In genomic region chr14:103332143-103332919, GRCh38 we compare ENCODE assay signal across 8 cellular contexts. TPM values are rescaled to one million over a fixed set of nuclear protein-coding genes. Genes with fewer than 3 reads are reported as not detected.
DNase-seq lines count a peak whose midpoint lies in the region; ATAC-seq and TF ChIP-seq lines count a peak whose summit lies in the region.

No MANE protein-coding gene starts in this region.

- H3K27me3 ChIP-seq in SU-DHL-6 (ENCODE audit: low read length) (no peaks in the 10 kb centered on the region), tibial nerve (no peaks in the 10 kb centered on the region)

- peaks cover 19% of the 10 kb centered on the region for H3K36me3 ChIP-seq in SU-DHL-6 (ENCODE audit: low read length)
- peaks cover 3 to 21% (median 13%) of the 10 kb centered on the region in 3 donors for H3K36me3 ChIP-seq in tibial nerve

- peaks cover 21% of the 10 kb centered on the region for H3K4me1 Mint-ChIP-seq in T-helper 2 cell treated with Interferon-gamma antibody and Interleukin-4, amounts not matched to agents 5 μg/mL and 100 μg/mL, for 36 hours (ENCODE audit: low read depth)
- H3K4me1 Mint-ChIP-seq in stimulated activated naive B cell treated with anti-CD40 and anti-IgM and Interleukin-4, amounts not matched to agents 10 μg/mL and 1 μg/mL and 100 μg/mL, for 72 hours = peaks cover 22 to 34% of the 10 kb centered on the region in 2 donors

- no peak overlapping the region for H3K9ac ChIP-seq in SU-DHL-6 (ENCODE audit: low read length)

- no peak for DNase-seq in T-helper 2 cell treated with Interferon-gamma antibody and Interleukin-4, amounts not matched to agents 5 μg/mL and 100 μg/mL, for 36 hours (ENCODE audit: low spot score)
- DNase-seq in T-helper 2 cell = no peak
- DNase-seq in foreskin fibroblast = no peak
- no peak for DNase-seq in stimulated activated naive B cell treated with anti-CD40 and anti-IgM and Interleukin-4, amounts not matched to agents 10 μg/mL and 1 μg/mL and 100 μg/mL, for 72 hours
- DNase-seq in GM19240 (ENCODE audit: insufficient read length, low spot score) = no peak
- no peak for DNase-seq in DMS153 (lab: John Stamatoyannopoulos, UW)
- no peak for DNase-seq in tibial nerve (ENCODE audit: low spot score in 2 of 2)

- H3K9me2 ChIP-seq in SU-DHL-6 (replicated peaks; ENCODE audit: insufficient read depth, low read length) = no peaks in the 10 kb centered on the region

- H3K27ac ChIP-seq in SU-DHL-6 (ENCODE audit: low read depth, low read length) = no peak overlapping the region
- peak overlapping the region in 2 of 4 donors; percentile 98 to 100 for H3K27ac ChIP-seq in tibial nerve

- H3K4me2 ChIP-seq in SU-DHL-6 (ENCODE audit: low read depth, low read length, poor library complexity, severe bottlenecking) = peak overlapping the region; percentile 97

- H3K4me3 ChIP-seq in SU-DHL-6 (ENCODE audit: insufficient read depth, low read length, poor library complexity, severe bottlenecking) = no peak overlapping the region
- peak overlapping the region; percentile 75 to 87 for H3K4me3 ChIP-seq in foreskin fibroblast (ENCODE audit: low read depth in 1 of 2, low read length in 2 of 2)
- no peak overlapping the region for H3K4me3 ChIP-seq in tibial nerve

- H3F3A ChIP-seq in SU-DHL-6 (ENCODE audit: insufficient read depth) = peaks cover 18% of the 10 kb centered on the region

- H3K27me3 Mint-ChIP-seq in T-helper 2 cell treated with Interferon-gamma antibody and Interleukin-4, amounts not matched to agents 5 μg/mL and 100 μg/mL, for 36 hours (ENCODE audit: low read depth) = peaks cover 5% of the 10 kb centered on the region
- no peaks in the 10 kb centered on the region for H3K27me3 Mint-ChIP-seq in stimulated activated naive B cell treated with anti-CD40 and anti-IgM and Interleukin-4, amounts not matched to agents 10 μg/mL and 1 μg/mL and 100 μg/mL, for 72 hours

- no peak for ATAC-seq in stimulated activated naive B cell treated with anti-CD40 and anti-IgM and Interleukin-4, amounts not matched to agents 10 μg/mL and 1 μg/mL and 100 μg/mL, for 72 hours (replicated peaks)

- H3K27ac Mint-ChIP-seq in T-helper 2 cell treated with Interferon-gamma antibody and Interleukin-4, amounts not matched to agents 5 μg/mL and 100 μg/mL, for 36 hours = peak overlapping the region; percentile 8
- H3K27ac Mint-ChIP-seq in stimulated activated naive B cell treated with anti-CD40 and anti-IgM and Interleukin-4, amounts not matched to agents 10 μg/mL and 1 μg/mL and 100 μg/mL, for 72 hours = peak overlapping the region; percentile 47

- TF ChIP-seq POLR2A in tibial nerve (IDR thresholded peaks at IDR 0.05) = no peak

- peaks cover 0 to 36% (median 22%) of the 10 kb centered on the region in 4 donors for H3K4me1 ChIP-seq in tibial nerve

- no peak overlapping the region for H2AFZ ChIP-seq in SU-DHL-6 (ENCODE audit: low read depth, low read length, severe bottlenecking)

- 85 to 91% methylated on average over 9 of the region's 9 CpGs for WGBS in tibial nerve, 2 donors

- peak overlapping the region; percentile 49 for H3K4me3 Mint-ChIP-seq in T-helper 2 cell treated with Interferon-gamma antibody and Interleukin-4, amounts not matched to agents 5 μg/mL and 100 μg/mL, for 36 hours
- H3K4me3 Mint-ChIP-seq in stimulated activated naive B cell treated with anti-CD40 and anti-IgM and Interleukin-4, amounts not matched to agents 10 μg/mL and 1 μg/mL and 100 μg/mL, for 72 hours = peak overlapping the region; percentile 50 to 86

- TF ChIP-seq EP300 in tibial nerve (IDR thresholded peaks at IDR 0.05) = no peak

- no peaks in the 10 kb centered on the region for H3K9me3 Mint-ChIP-seq in T-helper 2 cell treated with Interferon-gamma antibody and Interleukin-4, amounts not matched to agents 5 μg/mL and 100 μg/mL, for 36 hours
- H3K9me3 Mint-ChIP-seq in stimulated activated naive B cell treated with anti-CD40 and anti-IgM and Interleukin-4, amounts not matched to agents 10 μg/mL and 1 μg/mL and 100 μg/mL, for 72 hours = no peaks in the 10 kb centered on the region

- H3K9me3 ChIP-seq in SU-DHL-6 (ENCODE audit: insufficient read depth, low read length) (no peaks in the 10 kb centered on the region), tibial nerve (no peaks in the 10 kb centered on the region)

- no peak for TF ChIP-seq CTCF in SU-DHL-6 (IDR thresholded peaks at IDR 0.05; ENCODE audit: insufficient read depth, low read length, poor library complexity, severe bottlenecking)
- no peak for TF ChIP-seq CTCF in foreskin fibroblast (IDR thresholded peaks at IDR 0.05; ENCODE audit: low read depth, low read length)
- TF ChIP-seq CTCF in tibial nerve (IDR thresholded peaks at IDR 0.05) = no peak

- H3K79me2 ChIP-seq in SU-DHL-6 (ENCODE audit: insufficient read depth, low read length) = peaks cover 28% of the 10 kb centered on the region

- H3K36me3 Mint-ChIP-seq in T-helper 2 cell treated with Interferon-gamma antibody and Interleukin-4, amounts not matched to agents 5 μg/mL and 100 μg/mL, for 36 hours (ENCODE audit: low read depth) = peaks cover 27% of the 10 kb centered on the region
- H3K36me3 Mint-ChIP-seq in stimulated activated naive B cell treated with anti-CD40 and anti-IgM and Interleukin-4, amounts not matched to agents 10 μg/mL and 1 μg/mL and 100 μg/mL, for 72 hours = peaks cover 17 to 27% of the 10 kb centered on the region in 2 donors

- H4K20me1 ChIP-seq in SU-DHL-6 (ENCODE audit: low read depth, low read length) = peaks cover 13% of the 10 kb centered on the region

RNA-seq across cellular contexts. Expression of gene EIF5, which starts 1.7 kb away (rescaled TPM):
- 100 to 1,000 TPM; 128 to 226 (median 160) TPM for total RNA-seq in tibial nerve

RNA-seq across cellular contexts. Expression of gene MARK3, which starts 52.9 kb away (rescaled TPM):
- 100 to 1,000 TPM; 109 to 143 (median 125) TPM for total RNA-seq in tibial nerve

Comparison
In these comparisons a context has a peak if more than half of its experiments do, and no peak if none do; other contexts are left out.
1. H3K4me3 ChIP-seq: peak in foreskin fibroblast (2 of 2); none in SU-DHL-6 (single experiment) and tibial nerve (0 of 4).